Comparison of ENCODE assay signal across 12 cellular contexts in genomic region chr22:24181088-24181995, GRCh38. TPM values are rescaled to one million over a fixed set of nuclear protein-coding genes. Genes with fewer than 3 reads are reported as not detected.
DNase-seq lines count a peak whose midpoint lies in the region; ATAC-seq and TF ChIP-seq lines count a peak whose summit lies in the region.
"Had no signal": no experiment of that assay in that cellular context is flagged by ENCODE, and none has a peak within 500 bp of the region (broad histone marks: within the 10 kb centered on the region; RNA-seq: fewer than 3 reads in every experiment).

Gene SUSD2, plus strand, starts transcription at chr22:24181487. Its CDS starts 33 bp downstream, at chr22:24181520.

- no peaks in the 10 kb centered on the region for H3K36me3 ChIP-seq in Panc1 (ENCODE audit: control insufficient read depth, insufficient read depth, low read length)
- H3K36me3 ChIP-seq in trophoblast cell (ENCODE audit: control insufficient read depth in 1 of 2, insufficient read depth in 2 of 2, low read length in 2 of 2), result peaks cover 9 to 13% of the 10 kb centered on the region in 2 experiments

- H3K4me1 Mint-ChIP-seq in glutamatergic neuron (ENCODE audit: low read depth, unreplicated experiment), result peaks cover 20% of the 10 kb centered on the region

- H4K12ac ChIP-seq in trophoblast cell (ENCODE audit: low read depth, low read length), result no peak within 1 kb of the TSS

- no peaks in the 10 kb centered on the region for H3K9me3 ChIP-seq in Panc1 (ENCODE audit: control insufficient read depth, insufficient read depth, low read depth, low read length)
- no peaks in the 10 kb centered on the region for H3K9me3 ChIP-seq in trophoblast cell (ENCODE audit: insufficient read depth, low read depth, low read length)

- no peak within 1 kb of the TSS for H4K8ac ChIP-seq in trophoblast cell (ENCODE audit: low read depth, low read length)

- no peak within 1 kb of the TSS for H2BK12ac ChIP-seq in trophoblast cell (ENCODE audit: low read length)

- no peak within 1 kb of the TSS for H3K4me2 ChIP-seq in trophoblast cell (ENCODE audit: low read length)

- TF ChIP-seq CTCF in Panc1 (IDR thresholded peaks at IDR 0.05), result no peak
- no peak for TF ChIP-seq CTCF in glutamatergic neuron (IDR thresholded peaks at IDR 0.05; ENCODE audit: partially characterized antibody, unreplicated experiment)

- no TSS peak for BruUV-seq in Panc1 (replicated peaks; lab: Mats Ljungman, UMichigan)

- peak; percentile 56 for ATAC-seq in Panc1
- ATAC-seq in HG02973 (IDR thresholded peaks at IDR 0.05; ENCODE audit: unreplicated experiment), result no peak
- no peak for ATAC-seq in HG02852 (IDR thresholded peaks at IDR 0.05; ENCODE audit: unreplicated experiment)

- no peaks in the 10 kb centered on the region for H3K27me3 ChIP-seq in Panc1 (ENCODE audit: control insufficient read depth, insufficient read depth, low read length)
- H3K27me3 ChIP-seq in trophoblast cell (ENCODE audit: insufficient read depth, low read length), result no peaks in the 10 kb centered on the region

- no peaks in the 10 kb centered on the region for H3K79me2 ChIP-seq in trophoblast cell (ENCODE audit: control insufficient read depth, insufficient read depth, low read length, poor library complexity)

- intact Hi-C loops in Panc1 (cut with micrococcal nuclease; ENCODE audit: unreplicated experiment), result no loop called here

- H3K27me3 Mint-ChIP-seq in glutamatergic neuron (ENCODE audit: unreplicated experiment), result peaks cover 16% of the 10 kb centered on the region

- H2AFZ ChIP-seq in trophoblast cell (ENCODE audit: insufficient read depth, low read length, poor library complexity), result no peak within 1 kb of the TSS

- H3K4ac ChIP-seq in trophoblast cell (ENCODE audit: low read depth, low read length), result no peak within 1 kb of the TSS

- H3K4me1 ChIP-seq in Panc1 (ENCODE audit: control insufficient read depth, insufficient read depth, low read length) (peaks cover 3% of the 10 kb centered on the region; the same call in 1 of the 2 replicates), trophoblast cell (ENCODE audit: control insufficient read depth in 1 of 2, insufficient read depth in 2 of 2, low read length in 2 of 2) (peaks cover 10 to 15% of the 10 kb centered on the region in 2 experiments)

- no peak within 1 kb of the TSS for H3K27ac ChIP-seq in Panc1 (ENCODE audit: low read length)
- H3K27ac ChIP-seq in trophoblast cell (ENCODE audit: low read depth, low read length), result no peak within 1 kb of the TSS

- in situ Hi-C loops in Panc1 (cut with HindIII; ENCODE audit: low pct_unique_long_range_greater_than_20kb, low sequenced_read_pairs) (no loop called here), KBM-7 (cut with MboI; ENCODE audit: low pct_unique_long_range_greater_than_20kb, low sequenced_read_pairs) (no loop called here)

- POLR2A ChIA-PET in Panc1 (lab: Charles Lee), result interaction anchor here (0.6 kb wide), 1 partner anchor 86 kb away, joined by 4 read pairs; no protein-coding TSS in a partner anchor

- peak; percentile 74 for DNase-seq in DMS 273 treated with DMSO at 0.1 percent for 48 hours (lab: John Stamatoyannopoulos, UW)
- DNase-seq in Panc1 (ENCODE audit: low read depth, low spot score), result no peak
- DNase-seq in glutamatergic neuron, result peak; percentile 92
- peak; percentile 81 to 93 for DNase-seq in trophoblast cell
- no peak for DNase-seq in NCI-H345 treated with DMSO at 0.1 percent for 48 hours (lab: John Stamatoyannopoulos, UW; ENCODE audit: unreplicated experiment)
- DNase-seq in KBM-7, result no peak
- DNase-seq: activated CD8-positive, alpha-beta memory T cell treated with anti-CD3 and anti-CD28 coated beads for 24 hours; DMS153; hippocampal formation; OCI-M1 had no signal

- H3K36me3 Mint-ChIP-seq in glutamatergic neuron (ENCODE audit: unreplicated experiment), result no peaks in the 10 kb centered on the region

- no CpG with 5 or more reads among the region's 35 CpGs for WGBS in trophoblast cell (ENCODE audit: extremely low coverage, insufficient coverage, insufficient read length)

- CTCF ChIA-PET in Panc1 (lab: Charles Lee), result interaction anchor here (1.0 kb wide), 1 partner anchor 24 kb away, joined by 3 read pairs; no protein-coding TSS in a partner anchor

- no peak within 1 kb of the TSS for H3K9ac ChIP-seq in trophoblast cell (ENCODE audit: low read length)

- no peak within 1 kb of the TSS for H3K14ac ChIP-seq in trophoblast cell (ENCODE audit: low read length)

- H3K23ac ChIP-seq in trophoblast cell (ENCODE audit: low read length), result no peak within 1 kb of the TSS

- H3K4me3 ChIP-seq in Panc1 (ENCODE audit: low read depth in 2 of 2, low read length in 2 of 2), result no peak within 1 kb of the TSS
- H3K4me3 ChIP-seq in trophoblast cell (ENCODE audit: low read depth, low read length), result no peak within 1 kb of the TSS

- H2BK5ac ChIP-seq in trophoblast cell (ENCODE audit: low read depth, low read length, poor library complexity), result no peak within 1 kb of the TSS

- H2BK120ac ChIP-seq in trophoblast cell (ENCODE audit: insufficient read depth, low read length, poor library complexity), result no peak within 1 kb of the TSS

- H2AK5ac ChIP-seq in trophoblast cell (ENCODE audit: low read length), result no peak within 1 kb of the TSS

- H3K27ac Mint-ChIP-seq in glutamatergic neuron (ENCODE audit: unreplicated experiment), result peak within 1 kb of the TSS; percentile 99

- H3K4me3 Mint-ChIP-seq in glutamatergic neuron (ENCODE audit: unreplicated experiment), result peak within 1 kb of the TSS; percentile 79

- no peaks in the 10 kb centered on the region for H3K79me1 ChIP-seq in trophoblast cell (ENCODE audit: low read length)

- H4K91ac ChIP-seq in trophoblast cell (ENCODE audit: low read depth, low read length), result no peak within 1 kb of the TSS

- no peak within 1 kb of the TSS for H3K18ac ChIP-seq in trophoblast cell (ENCODE audit: low read length)

- peaks cover 9% of the 10 kb centered on the region for H3K9me3 Mint-ChIP-seq in glutamatergic neuron (ENCODE audit: unreplicated experiment)

RNA-seq across cellular contexts. Expression of gene SUSD2, which starts in this region (rescaled TPM):
- total RNA-seq in Panc1 (2021; ENCODE audit: unreplicated experiment) (10.6 TPM), glutamatergic neuron (ENCODE audit: unreplicated experiment) (123 TPM)
- 41.0 TPM for polyA plus RNA-seq in Panc1 (2012; ENCODE audit: insufficient read length)
- polyA plus RNA-seq in trophoblast cell (2013), result 36.0 and 40.8 TPM in 2 replicates

Comparison
In these comparisons a context has a peak if more than half of its experiments do, and no peak if none do; other contexts are left out.
1. RNA of gene SUSD2 (total RNA-seq): 123 TPM in glutamatergic neuron (single experiment); 10.6 TPM in Panc1 (single experiment); every median in the first group is over 10 times any median in the second.
2. DNase-seq: peak in DMS 273 treated with DMSO at 0.1 percent for 48 hours (single experiment), glutamatergic neuron (single experiment) and trophoblast cell (2 of 2); none in Panc1 (single experiment), NCI-H345 treated with DMSO at 0.1 percent for 48 hours (single experiment) and KBM-7 (single experiment).